In the genomic region with DNA sequence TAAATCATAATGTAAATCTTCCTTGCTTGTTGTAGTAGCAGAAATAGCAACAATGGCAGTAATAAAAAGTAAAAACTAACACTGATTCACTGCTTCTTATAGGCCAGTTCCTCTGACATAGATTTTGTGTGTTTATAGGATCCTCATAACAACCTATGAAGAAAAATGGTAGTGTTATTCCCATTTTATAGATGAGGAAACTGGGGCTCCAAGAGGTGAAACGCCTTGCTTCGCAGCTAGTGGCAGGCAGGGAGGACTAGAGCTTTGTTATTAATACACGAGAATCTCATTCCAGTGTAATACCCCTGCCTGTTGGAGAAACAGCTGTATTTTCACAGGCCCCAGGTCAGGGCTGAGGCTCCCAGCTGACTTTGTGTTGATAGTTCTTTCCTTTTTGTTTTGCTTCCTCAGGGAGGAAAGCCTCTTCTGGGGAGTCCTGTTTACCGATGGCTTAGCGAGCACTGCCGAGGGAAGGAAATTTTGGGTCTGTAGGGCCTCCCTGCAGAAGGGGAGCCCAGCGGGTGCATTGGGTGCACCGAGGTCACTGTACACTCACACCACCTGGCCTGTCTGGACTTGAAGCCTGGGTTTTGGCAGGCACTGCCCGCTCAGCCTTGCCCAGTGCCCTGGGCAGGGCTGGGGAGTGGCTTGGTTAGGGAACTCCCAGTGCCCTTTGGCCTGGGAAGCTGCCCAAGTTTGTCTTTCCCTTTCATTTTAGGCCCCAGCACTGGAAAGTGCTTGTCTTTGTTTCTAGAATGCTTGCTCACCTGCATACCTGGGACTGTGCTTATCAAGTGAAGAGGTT, we compare ENCODE assay signal across 11 cellular contexts. TPM values are rescaled to one million over a fixed set of nuclear protein-coding genes. Genes with fewer than 3 reads are reported as not detected.
DNase-seq lines count a peak whose midpoint lies in the region; ATAC-seq and TF ChIP-seq lines count a peak whose summit lies in the region.
"Had no signal": no experiment of that assay in that cellular context is flagged by ENCODE, and none has a peak within 500 bp of the region (broad histone marks: within the 10 kb centered on the region; RNA-seq: fewer than 3 reads in every experiment).

No MANE protein-coding gene starts in this region.

- H3K27ac ChIP-seq in C4-2B, result peak overlapping the region; percentile 83
- peak overlapping the region; percentile 86 for H3K27ac ChIP-seq in Panc1 (ENCODE audit: low read length)
- H3K27ac ChIP-seq: KMS-11 had no signal

- H3K4me3 Mint-ChIP-seq in osteocyte (ENCODE audit: unreplicated experiment), result no peak overlapping the region
- H3K4me3 Mint-ChIP-seq in effector memory CD8-positive, alpha-beta T cell, result no peak overlapping the region

- peak overlapping the region in 1 of 2 experiments; percentile 37; a peak in 2 of 4 replicates for H3K4me3 ChIP-seq in Panc1 (ENCODE audit: low read depth in 2 of 2, low read length in 2 of 2)

- no peaks in the 10 kb centered on the region for H3K9me3 ChIP-seq in Panc1 (ENCODE audit: control insufficient read depth, insufficient read depth, low read depth, low read length)

- TF ChIP-seq CTCF in C4-2B (conservative IDR thresholded peaks at IDR 0.05), result no peak
- TF ChIP-seq CTCF in Panc1 (IDR thresholded peaks at IDR 0.05), result no peak
- no peak for TF ChIP-seq CTCF in osteocyte (IDR thresholded peaks at IDR 0.05)

- H3K27me3 Mint-ChIP-seq in osteocyte (ENCODE audit: unreplicated experiment), result no peaks in the 10 kb centered on the region
- H3K27me3 Mint-ChIP-seq in effector memory CD8-positive, alpha-beta T cell, result no peaks in the 10 kb centered on the region

- intact Hi-C loops in Panc1 (cut with micrococcal nuclease; ENCODE audit: unreplicated experiment), result no loop called here

- CTCF ChIA-PET in Panc1 (lab: Charles Lee), result interaction anchor here (0.6 kb wide), 1 partner anchor 79 kb away, joined by 6 read pairs; no protein-coding TSS in a partner anchor

- H3K36me3 Mint-ChIP-seq in osteocyte (ENCODE audit: unreplicated experiment), result no peaks in the 10 kb centered on the region
- no peaks in the 10 kb centered on the region for H3K36me3 Mint-ChIP-seq in effector memory CD8-positive, alpha-beta T cell (ENCODE audit: insufficient read depth)

- POLR2A ChIA-PET in Panc1 (lab: Charles Lee), result interaction anchor here (0.6 kb wide), 2 partner anchors 9 to 237 kb away, joined by 4 read pairs; no protein-coding TSS in a partner anchor

- no peak for DNase-seq in Panc1 (ENCODE audit: low read depth, low spot score)
- peak; percentile 25 for DNase-seq in glomerular visceral epithelial cell (ENCODE audit: extremely low spot score)
- DNase-seq in osteocyte (ENCODE audit: extremely low spot score, unreplicated experiment), result no peak
- no peak for DNase-seq in effector memory CD8-positive, alpha-beta T cell
- no peak for DNase-seq in middle frontal gyrus (ENCODE audit: extremely low spot score, low spot score)

- H3K36me3 ChIP-seq in Panc1 (ENCODE audit: control insufficient read depth, insufficient read depth, low read length), result no peaks in the 10 kb centered on the region

- peaks cover 22% of the 10 kb centered on the region for H3K4me1 Mint-ChIP-seq in osteocyte (ENCODE audit: unreplicated experiment)
- H3K4me1 Mint-ChIP-seq in effector memory CD8-positive, alpha-beta T cell (ENCODE audit: low read depth in 2 of 2), result peaks cover 0 to 1% of the 10 kb centered on the region in 2 donors

- in situ Hi-C loops in Panc1 (cut with HindIII; ENCODE audit: low pct_unique_long_range_greater_than_20kb, low sequenced_read_pairs), result no loop called here

- H3K9me3 Mint-ChIP-seq in osteocyte (ENCODE audit: unreplicated experiment), result no peaks in the 10 kb centered on the region
- no peaks in the 10 kb centered on the region for H3K9me3 Mint-ChIP-seq in effector memory CD8-positive, alpha-beta T cell

- H3K27me3 ChIP-seq in Panc1 (ENCODE audit: control insufficient read depth, insufficient read depth, low read length), result no peaks in the 10 kb centered on the region

- ATAC-seq in Panc1 (peak; percentile 81), GM21737 (IDR thresholded peaks at IDR 0.05; ENCODE audit: unreplicated experiment) (no peak), HG03280 (IDR thresholded peaks at IDR 0.05; ENCODE audit: unreplicated experiment) (no peak)
- no peak for ATAC-seq in effector memory CD8-positive, alpha-beta T cell (replicated peaks)

- peak overlapping the region; percentile 55 for H3K27ac Mint-ChIP-seq in osteocyte (ENCODE audit: unreplicated experiment)
- no peak overlapping the region for H3K27ac Mint-ChIP-seq in effector memory CD8-positive, alpha-beta T cell

- H3K4me1 ChIP-seq in Panc1 (ENCODE audit: control insufficient read depth, insufficient read depth, low read length), result peaks cover 57% of the 10 kb centered on the region

- BruUV-seq in Panc1 (replicated peaks; lab: Mats Ljungman, UMichigan), result TSS peak; percentile 33

RNA-seq across cellular contexts. Expression of gene KIAA1671, which starts 13.5 kb away (rescaled TPM):
- total RNA-seq in Panc1 (2021; ENCODE audit: unreplicated experiment), result 48.1 TPM
- polyA plus RNA-seq in Panc1 (2012; ENCODE audit: insufficient read length), result 21.9 TPM
- total RNA-seq in osteocyte, result 8.3 and 10.0 TPM in 2 replicates

RNA-seq across cellular contexts. Expression of gene LHFPL7, which starts 19.5 kb away (rescaled TPM):
- total RNA-seq in Panc1 (2021; ENCODE audit: unreplicated experiment), result not detected
- not detected for polyA plus RNA-seq in Panc1 (2012; ENCODE audit: insufficient read length)
- total RNA-seq in osteocyte, result not detected in 2 replicates
- total RNA-seq: glomerular endothelial cell, pulmonary artery endothelial cell had no signal
